1 cellular context compared by ENCODE assay signal in genomic region chr7:120996333-120996982, GRCh38.
TF ChIP-seq lines count a peak whose summit lies in the region.

No MANE protein-coding gene starts in this region.

TF ChIP-seq in IMR-90, 13 proteins besides CTCF, POLR2A, EP300 and RAD21:
- TF ChIP-seq CEBPB (IDR thresholded peaks at IDR 0.05; ENCODE audit: low read depth, low read length) (no peak), SMC3 (IDR thresholded peaks at IDR 0.05; ENCODE audit: low read depth, low read length) (no peak), MXI1 (IDR thresholded peaks at IDR 0.05; ENCODE audit: borderline replicate concordance, low read depth, low read length) (no peak)
